In genomic region chr14:64388533-64389243, GRCh38 we compare ENCODE assay signal across 8 cellular contexts. TPM values are rescaled to one million over a fixed set of nuclear protein-coding genes. Genes with fewer than 3 reads are reported as not detected.
DNase-seq lines count a peak whose midpoint lies in the region; TF ChIP-seq lines count a peak whose summit lies in the region.

No MANE protein-coding gene starts in this region.

- H2AK5ac ChIP-seq in mesendoderm (ENCODE audit: low read length): no peak overlapping the region

- H3K79me2 ChIP-seq in SU-DHL-6 (ENCODE audit: insufficient read depth, low read length) (peaks cover 66% of the 10 kb centered on the region), mesendoderm (ENCODE audit: control insufficient read depth, insufficient read depth, low read length) (peaks cover 36% of the 10 kb centered on the region)

- peak overlapping the region; percentile 89 for H3K4me2 ChIP-seq in SU-DHL-6 (ENCODE audit: low read depth, low read length, poor library complexity, severe bottlenecking)
- peak overlapping the region; percentile 94 for H3K4me2 ChIP-seq in mesendoderm (ENCODE audit: low read length)

- H4K8ac ChIP-seq in mesendoderm (ENCODE audit: low read depth, low read length): no peak overlapping the region

- peaks cover 14% of the 10 kb centered on the region for H3F3A ChIP-seq in SU-DHL-6 (ENCODE audit: insufficient read depth)

- TF ChIP-seq CTCF in SU-DHL-6 (IDR thresholded peaks at IDR 0.05; ENCODE audit: insufficient read depth, low read length, poor library complexity, severe bottlenecking): no peak
- TF ChIP-seq CTCF in tibial artery (IDR thresholded peaks at IDR 0.05): no peak

- H4K20me1 ChIP-seq in SU-DHL-6 (ENCODE audit: low read depth, low read length): no peaks in the 10 kb centered on the region

- H3K79me1 ChIP-seq in mesendoderm (ENCODE audit: low read length): peaks cover 8% of the 10 kb centered on the region

- H3K18ac ChIP-seq in mesendoderm (ENCODE audit: low read length): peak overlapping the region; percentile 72

- intact Hi-C loops in tibial artery (cut with DNase I; ENCODE audit: low total_unique reads): no loop called here

- H3K4me3 ChIP-seq in SU-DHL-6 (ENCODE audit: insufficient read depth, low read length, poor library complexity, severe bottlenecking): peak overlapping the region; percentile 69
- peak overlapping the region; percentile 86 for H3K4me3 ChIP-seq in effector memory CD4-positive, alpha-beta T cell (ENCODE audit: insufficient read depth, low read depth, low read length, poor library complexity, severe bottlenecking)
- H3K4me3 ChIP-seq in mesendoderm (ENCODE audit: low read length): peak overlapping the region; percentile 43
- H3K4me3 ChIP-seq in tibial artery: peak overlapping the region; percentile 60 to 72

- H2BK5ac ChIP-seq in mesendoderm (ENCODE audit: low read length): peak overlapping the region; percentile 11

- H3K9me2 ChIP-seq in SU-DHL-6 (replicated peaks; ENCODE audit: insufficient read depth, low read length): no peaks in the 10 kb centered on the region

- H3K36me3 ChIP-seq in SU-DHL-6 (ENCODE audit: low read length) (peaks cover 3% of the 10 kb centered on the region; the same call in 1 of the 2 replicates), mesendoderm (ENCODE audit: control insufficient read depth, insufficient read depth, low read length) (no peaks in the 10 kb centered on the region), tibial artery (peaks cover 0 to 11% (median 9%) of the 10 kb centered on the region in 3 donors)
- H3K36me3 ChIP-seq in effector memory CD4-positive, alpha-beta T cell (ENCODE audit: control insufficient read depth, insufficient read depth, low read length): no peaks in the 10 kb centered on the region

- H2BK120ac ChIP-seq in mesendoderm (ENCODE audit: low read depth, low read length): no peak overlapping the region

- H3K27me3 ChIP-seq in SU-DHL-6 (ENCODE audit: low read length) (no peaks in the 10 kb centered on the region), mesendoderm (ENCODE audit: insufficient read depth, low read length, poor library complexity) (no peaks in the 10 kb centered on the region), tibial artery (no peaks in the 10 kb centered on the region)
- no peaks in the 10 kb centered on the region for H3K27me3 ChIP-seq in effector memory CD4-positive, alpha-beta T cell (replicated peaks; ENCODE audit: control insufficient read depth, insufficient read depth, low read length, poor library complexity, severe bottlenecking)

- peak overlapping the region; percentile 55 for H3K23ac ChIP-seq in mesendoderm (ENCODE audit: low read length)

- H3K4me1 ChIP-seq in effector memory CD4-positive, alpha-beta T cell (ENCODE audit: control insufficient read depth, insufficient read depth, low read length, poor library complexity, severe bottlenecking): peaks cover 11% of the 10 kb centered on the region
- H3K4me1 ChIP-seq in mesendoderm (ENCODE audit: control insufficient read depth, low read depth, low read length): peaks cover 9% of the 10 kb centered on the region
- H3K4me1 ChIP-seq in tibial artery: peaks cover 0 to 51% (median 10%) of the 10 kb centered on the region in 4 donors

- H3K27ac ChIP-seq in SU-DHL-6 (ENCODE audit: low read depth, low read length) (peak overlapping the region; percentile 75), mesendoderm (ENCODE audit: low read depth, low read length) (peak overlapping the region; percentile 42), tibial artery (peak overlapping the region; percentile 68 to 96)
- H3K27ac ChIP-seq in effector memory CD4-positive, alpha-beta T cell (ENCODE audit: insufficient read depth, low read length, poor library complexity, severe bottlenecking): peak overlapping the region; percentile 63

- H3K9ac ChIP-seq in SU-DHL-6 (ENCODE audit: low read length) (peak overlapping the region; percentile 94), mesendoderm (ENCODE audit: low read length) (peak overlapping the region; percentile 89)

- H4K5ac ChIP-seq in mesendoderm (ENCODE audit: low read length): no peak overlapping the region

- H3K4ac ChIP-seq in mesendoderm (ENCODE audit: low read depth, low read length): peak overlapping the region; percentile 62

- H2BK15ac ChIP-seq in mesendoderm (replicated peaks; ENCODE audit: low read depth): no peak overlapping the region

- H2AFZ ChIP-seq in SU-DHL-6 (ENCODE audit: low read depth, low read length, severe bottlenecking): peak overlapping the region; percentile 61

- no CpG with 5 or more reads among the region's 18 CpGs for WGBS in mesendoderm (ENCODE audit: extremely low coverage, insufficient coverage, low lambda C conversion rate)

- DNase-seq in activated T-cell treated with anti-CD3 and anti-CD28 coated beads for 4 hours (peak; percentile 14), HT-29 (ENCODE audit: low spot score) (peak; percentile 51), mesendoderm (peak; percentile 46), tibial artery (peak in 1 of 2 donors; percentile 47), T-helper 9 cell (no peak)
- DNase-seq in activated T-cell treated with anti-CD3 and anti-CD28 coated beads, Interleukin-2, amount 50 U/mL, for 48 hours: no peak
- DNase-seq in effector memory CD4-positive, alpha-beta T cell: peak in 1 of 3 donors; percentile 1

- peak overlapping the region; percentile 84 for H3K56ac ChIP-seq in mesendoderm (ENCODE audit: low read length)

- H3K9me3 ChIP-seq in SU-DHL-6 (ENCODE audit: insufficient read depth, low read length) (no peaks in the 10 kb centered on the region), tibial artery (no peaks in the 10 kb centered on the region)
- H3K9me3 ChIP-seq in effector memory CD4-positive, alpha-beta T cell (ENCODE audit: control insufficient read depth, low read length): no peaks in the 10 kb centered on the region

RNA-seq across cellular contexts. Expression of gene MTHFD1, which starts 0.5 kb away (rescaled TPM):
- total RNA-seq in HT-29 (2014; rRNA removed; shearing (Covaris generic)): 38.5 and 46.8 TPM in 2 replicates
- polyA plus RNA-seq in mesendoderm (2013, experiment 1 of 2): 207 TPM
- polyA plus RNA-seq in mesendoderm (2013, experiment 2 of 2): 208 TPM

Comparison
In these comparisons a context has a peak if more than half of its experiments do, and no peak if none do; other contexts are left out.
1. DNase-seq: peak in activated T-cell treated with anti-CD3 and anti-CD28 coated beads for 4 hours (single experiment), HT-29 (single experiment) and mesendoderm (single experiment); none in activated T-cell treated with anti-CD3 and anti-CD28 coated beads, Interleukin-2, amount 50 U/mL, for 48 hours (0 of 2) and T-helper 9 cell (single experiment).
2. Peak in every context shown above with its lines, with median percentiles within 50 percentile points of each other: H3K27ac ChIP-seq and H3K4me3 ChIP-seq.